In genomic region chrX:114127005-114127404, GRCh38 we compare ENCODE assay signal across 39 cellular contexts.
"Had no signal": no experiment of that assay in that cellular context is flagged by ENCODE, and none has a peak within 500 bp of the region (broad histone marks: within the 10 kb centered on the region; RNA-seq: fewer than 3 reads in every experiment).

No MANE protein-coding gene starts in this region.

- H3K27ac ChIP-seq: adrenal gland, ascending aorta, body of pancreas, brain microvascular endothelial cell, breast epithelium, cardiac muscle cell had no signal

- H3K4me3 ChIP-seq: adrenal gland, ascending aorta, body of pancreas, breast epithelium, cardiac muscle cell had no signal

- H3K4me1 ChIP-seq: adrenal gland, ascending aorta, body of pancreas, breast epithelium had no signal

- H3K4me1 Mint-ChIP-seq: activated naive CD4-positive, alpha-beta T cell treated with anti-CD3 and anti-CD28 coated beads, Interleukin-2, amount 10 ng/mL, durations not matched to agents 7 days and 5 days; activated naive CD4-positive, alpha-beta T cell treated with anti-CD3 and anti-CD28 coated beads, Interleukin-2, amount 50 U/mL, for 24 hours; activated naive CD8-positive, alpha-beta T cell treated with anti-CD3 and anti-CD28 coated beads for 36 hours; activated naive CD8-positive, alpha-beta T cell treated with anti-CD3 and anti-CD28 coated beads, Interleukin-2, amount 10 ng/mL, durations not matched to agents 7 days and 5 days; activated naive CD8-positive, alpha-beta T cell treated with anti-CD3 and anti-CD28 coated beads, Interleukin-2, amount 50 U/mL, for 24 hours; activated T-helper 17 cell treated with anti-CD3 and anti-CD28 coated beads, Interleukin-2, amount 50 U/mL, for 72 hours; brain; central memory CD8-positive, alpha-beta T cell had no signal

- H3K27me3 ChIP-seq: ascending aorta, body of pancreas, brain microvascular endothelial cell, cardiac muscle cell had no signal

- H3K4me3 Mint-ChIP-seq: activated naive CD4-positive, alpha-beta T cell treated with anti-CD3 and anti-CD28 coated beads for 36 hours; activated naive CD4-positive, alpha-beta T cell treated with anti-CD3 and anti-CD28 coated beads, Interleukin-2, amount 10 ng/mL, durations not matched to agents 7 days and 5 days; activated naive CD4-positive, alpha-beta T cell treated with anti-CD3 and anti-CD28 coated beads, Interleukin-2, amount 50 U/mL, for 24 hours; activated naive CD8-positive, alpha-beta T cell; activated naive CD8-positive, alpha-beta T cell treated with anti-CD3 and anti-CD28 coated beads for 36 hours; activated naive CD8-positive, alpha-beta T cell treated with anti-CD3 and anti-CD28 coated beads, Interleukin-2, amount 10 ng/mL, durations not matched to agents 7 days and 5 days; activated naive CD8-positive, alpha-beta T cell treated with anti-CD3 and anti-CD28 coated beads, Interleukin-2, amount 50 U/mL, for 24 hours; activated T-cell treated with anti-CD3 and anti-CD28 coated beads, Interleukin-2, amount 50 U/mL, for 24 hours; activated T-cell treated with anti-CD3 and anti-CD28 coated beads, Interleukin-2, amount 50 U/mL, for 4 hours; activated T-cell treated with anti-CD3 and anti-CD28 coated beads, Interleukin-2, amount 50 U/mL, for 72 hours; activated T-helper 1 cell treated with anti-CD3 and anti-CD28 coated beads, Interleukin-12 subunit alpha, Interleukin-12 subunit beta, Interleukin-2, Interleukin-4 antibody, amounts not matched to agents 30 ng/mL and 10 ng/mL and 1 ng/mL, durations not matched to agents 14 hours and 24 hours and 36 hours; activated T-helper 17 cell treated with anti-CD3 and anti-CD28 coated beads, Interleukin-2, amount 50 U/mL, for 72 hours; brain; central memory CD8-positive, alpha-beta T cell had no signal

- ATAC-seq: activated naive CD4-positive, alpha-beta T cell treated with anti-CD3 and anti-CD28 coated beads, Interleukin-2, amount 50 U/mL, for 72 hours; activated naive CD8-positive, alpha-beta T cell treated with anti-CD3 and anti-CD28 coated beads, Interleukin-2, amount 50 U/mL, for 24 hours; activated T-cell treated with anti-CD3 and anti-CD28 coated beads, Interleukin-2, amount 50 U/mL, for 4 hours; activated T-cell treated with anti-CD3 and anti-CD28 coated beads, Interleukin-2, amount 50 U/mL, for 72 hours; activated T-helper 17 cell treated with anti-CD3 and anti-CD28 coated beads, Interleukin-2, amount 50 U/mL, for 72 hours; body of pancreas had no signal

- H3K27me3 Mint-ChIP-seq: activated naive CD4-positive, alpha-beta T cell treated with anti-CD3 and anti-CD28 coated beads, Interleukin-2, amount 10 ng/mL, durations not matched to agents 7 days and 5 days; activated naive CD4-positive, alpha-beta T cell treated with anti-CD3 and anti-CD28 coated beads, Interleukin-2, amount 50 U/mL, for 24 hours; activated naive CD8-positive, alpha-beta T cell; activated naive CD8-positive, alpha-beta T cell treated with anti-CD3 and anti-CD28 coated beads for 36 hours; activated naive CD8-positive, alpha-beta T cell treated with anti-CD3 and anti-CD28 coated beads, Interleukin-2, amount 10 ng/mL, durations not matched to agents 7 days and 5 days; activated naive CD8-positive, alpha-beta T cell treated with anti-CD3 and anti-CD28 coated beads, Interleukin-2, amount 50 U/mL, for 24 hours; activated T-helper 17 cell treated with anti-CD3 and anti-CD28 coated beads, Interleukin-2, amount 50 U/mL, for 72 hours; central memory CD8-positive, alpha-beta T cell had no signal

- FAIRE-seq: astrocyte, bronchial epithelial cell had no signal

- H3K36me3 ChIP-seq: adrenal gland, ascending aorta, brain microvascular endothelial cell, breast epithelium, cardiac muscle cell had no signal

- H3K9me3 Mint-ChIP-seq: activated naive CD4-positive, alpha-beta T cell treated with anti-CD3 and anti-CD28 coated beads for 36 hours; activated naive CD4-positive, alpha-beta T cell treated with anti-CD3 and anti-CD28 coated beads, Interleukin-2, amount 50 U/mL, for 24 hours; activated naive CD8-positive, alpha-beta T cell treated with anti-CD3 and anti-CD28 coated beads for 36 hours; activated naive CD8-positive, alpha-beta T cell treated with anti-CD3 and anti-CD28 coated beads, Interleukin-2, amount 10 ng/mL, durations not matched to agents 7 days and 5 days; activated naive CD8-positive, alpha-beta T cell treated with anti-CD3 and anti-CD28 coated beads, Interleukin-2, amount 50 U/mL, for 24 hours; activated T-cell treated with anti-CD3 and anti-CD28 coated beads, Interleukin-2, amount 50 U/mL, for 24 hours; brain had no signal

- H3K36me3 Mint-ChIP-seq: activated naive CD4-positive, alpha-beta T cell treated with anti-CD3 and anti-CD28 coated beads, Interleukin-2, amount 10 ng/mL, durations not matched to agents 7 days and 5 days; activated naive CD4-positive, alpha-beta T cell treated with anti-CD3 and anti-CD28 coated beads, Interleukin-2, amount 50 U/mL, for 24 hours; activated naive CD8-positive, alpha-beta T cell; activated naive CD8-positive, alpha-beta T cell treated with anti-CD3 and anti-CD28 coated beads for 36 hours; activated naive CD8-positive, alpha-beta T cell treated with anti-CD3 and anti-CD28 coated beads, Interleukin-2, amount 10 ng/mL, durations not matched to agents 7 days and 5 days; brain had no signal

- H3K9me3 ChIP-seq: adrenal gland, ascending aorta, body of pancreas, breast epithelium had no signal

- H3K27ac Mint-ChIP-seq: activated naive CD4-positive, alpha-beta T cell treated with anti-CD3 and anti-CD28 coated beads for 36 hours; activated naive CD4-positive, alpha-beta T cell treated with anti-CD3 and anti-CD28 coated beads, Interleukin-2, amount 10 ng/mL, durations not matched to agents 7 days and 5 days; activated naive CD4-positive, alpha-beta T cell treated with anti-CD3 and anti-CD28 coated beads, Interleukin-2, amount 50 U/mL, for 24 hours; activated naive CD4-positive, alpha-beta T cell treated with anti-CD3 and anti-CD28 coated beads, Interleukin-2, amount 50 U/mL, for 72 hours; activated naive CD8-positive, alpha-beta T cell; activated naive CD8-positive, alpha-beta T cell treated with anti-CD3 and anti-CD28 coated beads for 36 hours; activated naive CD8-positive, alpha-beta T cell treated with anti-CD3 and anti-CD28 coated beads, Interleukin-2, amount 10 ng/mL, durations not matched to agents 7 days and 5 days; activated naive CD8-positive, alpha-beta T cell treated with anti-CD3 and anti-CD28 coated beads, Interleukin-2, amount 50 U/mL, for 24 hours; activated T-cell treated with anti-CD3 and anti-CD28 coated beads, Interleukin-2, amount 50 U/mL, for 24 hours; activated T-cell treated with anti-CD3 and anti-CD28 coated beads, Interleukin-2, amount 50 U/mL, for 72 hours; activated T-helper 1 cell treated with anti-CD3 and anti-CD28 coated beads, Interleukin-12 subunit alpha, Interleukin-12 subunit beta, Interleukin-2, Interleukin-4 antibody, amounts not matched to agents 30 ng/mL and 10 ng/mL and 1 ng/mL, durations not matched to agents 14 hours and 24 hours and 36 hours; activated T-helper 17 cell treated with anti-CD3 and anti-CD28 coated beads, Interleukin-2, amount 50 U/mL, for 72 hours; activated T-helper 2 cell treated with anti-CD3 and anti-CD28 coated beads, Interferon-gamma antibody, Interleukin-2, Interleukin-4, amounts not matched to agents 10 μg/mL and 5 μg/mL and 100 μg/mL, durations not matched to agents 14 hours and 24 hours and 36 hours; brain had no signal

- DNase-seq: activated effector memory CD4-positive, alpha-beta T cell treated with anti-CD3 and anti-CD28 coated beads, Interleukin-2, amount 50 U/mL, for 16 hours; activated effector memory CD4-positive, alpha-beta T cell treated with Interleukin-2 at 50 U/mL for 16 hours; activated gamma-delta T cell; activated gamma-delta T cell treated with Interleukin-2 at 50 U/mL for 16 hours; activated naive CD4-positive, alpha-beta T cell; activated naive CD4-positive, alpha-beta T cell treated with anti-CD3 and anti-CD28 coated beads for 36 hours; activated naive CD4-positive, alpha-beta T cell treated with anti-CD3 and anti-CD28 coated beads, Interleukin-2, amount 10 ng/mL, durations not matched to agents 7 days and 5 days; activated naive CD4-positive, alpha-beta T cell treated with anti-CD3 and anti-CD28 coated beads, Interleukin-2, amount 50 U/mL, for 16 hours; activated naive CD4-positive, alpha-beta T cell treated with Interleukin-2 at 50 U/mL for 16 hours; activated naive CD8-positive, alpha-beta T cell treated with anti-CD3 and anti-CD28 coated beads for 36 hours; activated naive CD8-positive, alpha-beta T cell treated with anti-CD3 and anti-CD28 coated beads, Interleukin-2, amount 10 ng/mL, durations not matched to agents 7 days and 5 days; activated naive CD8-positive, alpha-beta T cell treated with anti-CD3 and anti-CD28 coated beads, Interleukin-2, amount 50 U/mL, for 24 hours; activated T-cell treated with anti-CD3 and anti-CD28 coated beads, Interleukin-2, amount 50 U/mL, for 1 hour; activated T-cell treated with anti-CD3 and anti-CD28 coated beads, Interleukin-2, amount 50 U/mL, for 24 hours; activated T-cell treated with anti-CD3 and anti-CD28 coated beads, Interleukin-2, amount 50 U/mL, for 4 hours; activated T-cell treated with anti-CD3 and anti-CD28 coated beads, Interleukin-2, amount 50 U/mL, for 48 hours; activated T-cell treated with anti-CD3 and anti-CD28 coated beads, Interleukin-2, amount 50 U/mL, for 72 hours; adrenal gland; amniotic stem cell; amygdala; anterior cingulate cortex; body of pancreas; brain microvascular endothelial cell; caudate nucleus; central memory CD4-positive, alpha-beta T cell; cerebellar nuclear complex had no signal
